ENCODE assay signal across 10 cellular contexts in genomic region chr17:4433515-4434031, GRCh38. TPM values are rescaled to one million over a fixed set of nuclear protein-coding genes. Genes with fewer than 3 reads are reported as not detected.
DNase-seq lines count a peak whose midpoint lies in the region; ATAC-seq and TF ChIP-seq lines count a peak whose summit lies in the region.
"Had no signal": no experiment of that assay in that cellular context is flagged by ENCODE, and none has a peak within 500 bp of the region (broad histone marks: within the 10 kb centered on the region; RNA-seq: fewer than 3 reads in every experiment).

A gene with protein sequence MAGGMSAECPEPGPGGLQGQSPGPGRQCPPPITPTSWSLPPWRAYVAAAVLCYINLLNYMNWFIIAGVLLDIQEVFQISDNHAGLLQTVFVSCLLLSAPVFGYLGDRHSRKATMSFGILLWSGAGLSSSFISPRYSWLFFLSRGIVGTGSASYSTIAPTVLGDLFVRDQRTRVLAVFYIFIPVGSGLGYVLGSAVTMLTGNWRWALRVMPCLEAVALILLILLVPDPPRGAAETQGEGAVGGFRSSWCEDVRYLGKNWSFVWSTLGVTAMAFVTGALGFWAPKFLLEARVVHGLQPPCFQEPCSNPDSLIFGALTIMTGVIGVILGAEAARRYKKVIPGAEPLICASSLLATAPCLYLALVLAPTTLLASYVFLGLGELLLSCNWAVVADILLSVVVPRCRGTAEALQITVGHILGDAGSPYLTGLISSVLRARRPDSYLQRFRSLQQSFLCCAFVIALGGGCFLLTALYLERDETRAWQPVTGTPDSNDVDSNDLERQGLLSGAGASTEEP (plus strand): TSS chr17:4433940. CDS start chr17:4433968, 28 bp downstream.

- H3K9me2 ChIP-seq in OCI-LY1 (ENCODE audit: low read depth, low read length) = no peaks in the 10 kb centered on the region

- H3K27ac Mint-ChIP-seq in activated T-helper 1 cell treated with anti-CD3 and anti-CD28 coated beads, Interleukin-12 subunit alpha, Interleukin-12 subunit beta, Interleukin-2, Interleukin-4 antibody, amounts not matched to agents 30 ng/mL and 10 ng/mL and 1 ng/mL, durations not matched to agents 14 hours and 24 hours and 36 hours = peak within 1 kb of the TSS; percentile 9

- peak within 1 kb of the TSS; percentile 6 for H3K4me3 ChIP-seq in OCI-LY1 (ENCODE audit: low read depth, low read length, poor library complexity, severe bottlenecking)
- no peak within 1 kb of the TSS for H3K4me3 ChIP-seq in neuronal stem cell (ENCODE audit: low read length in 2 of 2)
- no peak within 1 kb of the TSS for H3K4me3 ChIP-seq in prostate gland

- H3K4ac ChIP-seq in neuronal stem cell (ENCODE audit: low read length) = no peak within 1 kb of the TSS

- no peaks in the 10 kb centered on the region for H3K9me3 Mint-ChIP-seq in activated T-helper 1 cell treated with anti-CD3 and anti-CD28 coated beads, Interleukin-12 subunit alpha, Interleukin-12 subunit beta, Interleukin-2, Interleukin-4 antibody, amounts not matched to agents 30 ng/mL and 10 ng/mL and 1 ng/mL, durations not matched to agents 14 hours and 24 hours and 36 hours

- peaks cover under 1% of the 10 kb centered on the region for H3K27me3 Mint-ChIP-seq in activated T-helper 1 cell treated with anti-CD3 and anti-CD28 coated beads, Interleukin-12 subunit alpha, Interleukin-12 subunit beta, Interleukin-2, Interleukin-4 antibody, amounts not matched to agents 30 ng/mL and 10 ng/mL and 1 ng/mL, durations not matched to agents 14 hours and 24 hours and 36 hours (ENCODE audit: insufficient read depth)

- H3K79me1 ChIP-seq in neuronal stem cell (ENCODE audit: low read depth, low read length) = no peaks in the 10 kb centered on the region

- H3K27me3 ChIP-seq in OCI-LY1 (ENCODE audit: insufficient read depth, low read length) (peaks cover 7% of the 10 kb centered on the region; the same call in 1 of the 2 replicates), neuronal stem cell (ENCODE audit: control insufficient read depth in 3 of 3, insufficient read depth in 3 of 3, low read depth in 1 of 3, low read length in 3 of 3) (peaks cover 0 to 6% (median 0%) of the 10 kb centered on the region in 3 experiments), prostate gland (replicated peaks; ENCODE audit: insufficient read depth) (no peaks in the 10 kb centered on the region)

- H3K18ac ChIP-seq in neuronal stem cell (ENCODE audit: low read length) = peak within 1 kb of the TSS; percentile 76

- intact Hi-C loops in activated T-helper 1 cell treated with anti-CD3 and anti-CD28 coated beads, Interleukin-12 subunit alpha, Interleukin-12 subunit beta, Interleukin-2, Interleukin-4 antibody, amounts not matched to agents 30 ng/mL and 10 ng/mL and 1 ng/mL, durations not matched to agents 14 hours and 24 hours and 36 hours (cut with micrococcal nuclease) = no loop called here
- intact Hi-C loops in prostate gland (cut with DNase I) = no loop called here

- ATAC-seq in HG02938 (IDR thresholded peaks at IDR 0.05; ENCODE audit: unreplicated experiment) = no peak

- peak within 1 kb of the TSS; percentile 66 for H2BK5ac ChIP-seq in neuronal stem cell (ENCODE audit: low read length)

- H3F3A ChIP-seq in OCI-LY1 (ENCODE audit: insufficient read depth, low read length) = no peaks in the 10 kb centered on the region

- no peaks in the 10 kb centered on the region for H3K36me3 ChIP-seq in OCI-LY1 (ENCODE audit: insufficient read depth, low read length)
- H3K36me3 ChIP-seq in neuronal stem cell (replicated peaks in 1 of 2; ENCODE audit: control insufficient read depth in 2 of 2, insufficient read depth in 2 of 2, low read length in 2 of 2) = no peaks in the 10 kb centered on the region
- H3K36me3 ChIP-seq in prostate gland = no peaks in the 10 kb centered on the region

- peak within 1 kb of the TSS; percentile 4 for H2BK15ac ChIP-seq in neuronal stem cell (ENCODE audit: low read length)

- peak within 1 kb of the TSS; percentile 53 for H3K4me3 Mint-ChIP-seq in activated T-helper 1 cell treated with anti-CD3 and anti-CD28 coated beads, Interleukin-12 subunit alpha, Interleukin-12 subunit beta, Interleukin-2, Interleukin-4 antibody, amounts not matched to agents 30 ng/mL and 10 ng/mL and 1 ng/mL, durations not matched to agents 14 hours and 24 hours and 36 hours

- peak; percentile 24 for DNase-seq in ELR (ENCODE audit: low read depth)
- DNase-seq in activated T-helper 1 cell treated with anti-CD3 and anti-CD28 coated beads, Interleukin-12 subunit alpha, Interleukin-12 subunit beta, Interleukin-2, Interleukin-4 antibody, amounts not matched to agents 30 ng/mL and 10 ng/mL and 1 ng/mL, durations not matched to agents 14 hours and 24 hours and 36 hours (ENCODE audit: low spot score) = peak; percentile 17
- no peak for DNase-seq in neuronal stem cell (ENCODE audit: low spot score)
- DNase-seq in prostate gland (ENCODE audit: low spot score) = no peak
- no peak for DNase-seq in HCEC 1CT
- no peak for DNase-seq in T1000 (lab: John Stamatoyannopoulos, UW)
- DNase-seq: NCI-H2081 treated with DMSO at 0.1 percent for 48 hours, right cardiac atrium had no signal

- peaks cover 31% of the 10 kb centered on the region for H3K4me1 Mint-ChIP-seq in activated T-helper 1 cell treated with anti-CD3 and anti-CD28 coated beads, Interleukin-12 subunit alpha, Interleukin-12 subunit beta, Interleukin-2, Interleukin-4 antibody, amounts not matched to agents 30 ng/mL and 10 ng/mL and 1 ng/mL, durations not matched to agents 14 hours and 24 hours and 36 hours (ENCODE audit: low read depth)

- H3K4me1 ChIP-seq in OCI-LY1 (ENCODE audit: insufficient read depth, low read length, severe bottlenecking) (peaks cover 10% of the 10 kb centered on the region), neuronal stem cell (ENCODE audit: control insufficient read depth in 2 of 2, insufficient read depth in 1 of 2, low read depth in 1 of 2, low read length in 2 of 2) (no peaks in the 10 kb centered on the region), prostate gland (replicated peaks) (no peaks in the 10 kb centered on the region)

- H3K4me2 ChIP-seq in OCI-LY1 (ENCODE audit: low read length) = peak within 1 kb of the TSS; percentile 51
- no peak within 1 kb of the TSS for H3K4me2 ChIP-seq in neuronal stem cell (ENCODE audit: insufficient read depth, low read length, poor library complexity, severe bottlenecking)

- H2AFZ ChIP-seq in OCI-LY1 (ENCODE audit: low read length) (no peak within 1 kb of the TSS), neuronal stem cell (ENCODE audit: low read length) (no peak within 1 kb of the TSS)

- no peak within 1 kb of the TSS for H4K91ac ChIP-seq in neuronal stem cell (ENCODE audit: low read depth, low read length, poor library complexity)

- peak within 1 kb of the TSS; percentile 86 for H4K8ac ChIP-seq in neuronal stem cell (ENCODE audit: low read depth, low read length)

- no peak for TF ChIP-seq POLR2A in prostate gland (IDR thresholded peaks at IDR 0.05)

- no peak within 1 kb of the TSS for H3K27ac ChIP-seq in OCI-LY1 (ENCODE audit: low read depth, low read length, poor library complexity, severe bottlenecking)
- no peak within 1 kb of the TSS for H3K27ac ChIP-seq in neuronal stem cell (replicated peaks; ENCODE audit: low read length)
- H3K27ac ChIP-seq in prostate gland = no peak within 1 kb of the TSS

- peak within 1 kb of the TSS; percentile 75 for H2AK5ac ChIP-seq in neuronal stem cell (ENCODE audit: low read depth, low read length)

- H3K14ac ChIP-seq in neuronal stem cell (ENCODE audit: low read length) = no peak within 1 kb of the TSS

- WGBS in neuronal stem cell (ENCODE audit: extremely low coverage in 2 of 2, insufficient read length in 2 of 2, insufficient replicate concordance in 1 of 2), 2 donors = no CpG with 5 or more reads among the region's 13 CpGs
- WGBS in prostate gland = 62% methylated on average over 13 of the region's 13 CpGs

- H3K9me3 ChIP-seq in OCI-LY1 (ENCODE audit: low read length) (no peaks in the 10 kb centered on the region), neuronal stem cell (replicated peaks in 1 of 2; ENCODE audit: control insufficient read depth in 2 of 2, insufficient read depth in 1 of 2, low read depth in 1 of 2, low read length in 2 of 2) (no peaks in the 10 kb centered on the region), prostate gland (no peaks in the 10 kb centered on the region)

- peak within 1 kb of the TSS; percentile 75 for H2BK12ac ChIP-seq in neuronal stem cell (ENCODE audit: low read length)

- H3K36me3 Mint-ChIP-seq in activated T-helper 1 cell treated with anti-CD3 and anti-CD28 coated beads, Interleukin-12 subunit alpha, Interleukin-12 subunit beta, Interleukin-2, Interleukin-4 antibody, amounts not matched to agents 30 ng/mL and 10 ng/mL and 1 ng/mL, durations not matched to agents 14 hours and 24 hours and 36 hours (ENCODE audit: low read depth) = no peaks in the 10 kb centered on the region

- no peaks in the 10 kb centered on the region for H4K20me1 ChIP-seq in OCI-LY1 (ENCODE audit: insufficient read depth, low read length)

- H3K23ac ChIP-seq in neuronal stem cell (ENCODE audit: low read depth, low read length, poor library complexity) = no peak within 1 kb of the TSS

- H3K9ac ChIP-seq in OCI-LY1 (ENCODE audit: low read length) (no peak within 1 kb of the TSS; the same call in 1 of the 2 replicates), neuronal stem cell (ENCODE audit: low read depth, low read length, poor library complexity) (no peak within 1 kb of the TSS)

- H3K79me2 ChIP-seq in OCI-LY1 (ENCODE audit: insufficient read depth, low read length) = no peaks in the 10 kb centered on the region

- H2BK120ac ChIP-seq in neuronal stem cell (ENCODE audit: low read depth, low read length) = no peak within 1 kb of the TSS

- TF ChIP-seq CTCF in OCI-LY1 (IDR thresholded peaks at IDR 0.05; ENCODE audit: low read length) (no peak), prostate gland (IDR thresholded peaks at IDR 0.05) (no peak)

RNA-seq across cellular contexts. Expression of the gene that starts here (rescaled TPM):
- 1.1 and 1.7 TPM in 2 replicates for total RNA-seq in activated T-helper 1 cell treated with anti-CD3 and anti-CD28 coated beads, Interleukin-12 subunit alpha, Interleukin-12 subunit beta, Interleukin-2, Interleukin-4 antibody, amounts not matched to agents 30 ng/mL and 10 ng/mL and 1 ng/mL, durations not matched to agents 14 hours and 24 hours and 36 hours
- polyA plus RNA-seq in neuronal stem cell (2013, experiment 1 of 2) = 0.03 TPM
- not detected for polyA plus RNA-seq in neuronal stem cell (2013, experiment 2 of 2)
- total RNA-seq in prostate gland = under 1 TPM in 1 of 2 donors, not detected in 1; 0.50 TPM

Comparison
In these comparisons a context has a peak if more than half of its experiments do, and no peak if none do; other contexts are left out.
1. DNase-seq: peak in ELR (single experiment) and activated T-helper 1 cell treated with anti-CD3 and anti-CD28 coated beads, Interleukin-12 subunit alpha, Interleukin-12 subunit beta, Interleukin-2, Interleukin-4 antibody, amounts not matched to agents 30 ng/mL and 10 ng/mL and 1 ng/mL, durations not matched to agents 14 hours and 24 hours and 36 hours (single experiment); none in neuronal stem cell (single experiment), prostate gland (single experiment), HCEC 1CT (single experiment) and T1000 (single experiment).